ENCODE assay signal across 22 cellular contexts in the genomic region with DNA sequence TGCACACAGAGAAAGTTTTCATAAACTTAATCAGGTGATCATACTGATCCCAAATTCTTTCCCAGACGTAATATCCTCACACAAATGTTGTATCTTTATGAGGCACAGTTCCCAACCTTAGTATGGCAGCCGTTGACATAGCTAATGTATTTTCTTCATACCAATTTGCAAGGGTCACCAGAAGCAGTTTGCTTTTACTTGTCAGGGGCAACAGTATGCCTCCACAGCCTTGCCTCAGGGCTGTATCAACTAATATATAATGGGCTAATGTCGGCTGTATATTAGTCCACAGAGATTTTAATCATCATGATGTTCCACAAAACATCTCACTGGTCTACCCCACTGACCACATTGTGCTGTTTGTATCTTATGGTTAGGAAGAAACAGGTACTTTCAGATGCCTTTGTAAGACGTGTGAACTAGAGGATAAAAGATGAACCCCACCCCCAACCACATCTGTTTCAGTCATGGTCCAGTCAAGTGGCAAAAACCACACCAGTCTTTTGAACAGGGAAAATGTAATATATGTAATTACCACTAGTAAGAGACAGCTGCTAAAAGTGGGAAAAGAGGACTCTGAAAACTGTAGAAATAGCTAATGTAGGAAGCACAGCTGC. TPM values are rescaled to one million over a fixed set of nuclear protein-coding genes. Genes with fewer than 3 reads are reported as not detected.
DNase-seq lines count a peak whose midpoint lies in the region; ATAC-seq, FAIRE-seq and TF ChIP-seq lines count a peak whose summit lies in the region.
"Had no signal": no experiment of that assay in that cellular context is flagged by ENCODE, and none has a peak within 500 bp of the region (broad histone marks: within the 10 kb centered on the region; RNA-seq: fewer than 3 reads in every experiment).

No MANE protein-coding gene starts in this region.

- no peaks in the 10 kb centered on the region for H3K9me3 ChIP-seq in colonic mucosa
- H3K9me3 ChIP-seq: SK-N-SH had no signal

- no peak overlapping the region for H3K4me3 Mint-ChIP-seq in memory B cell

- H3K36me3 Mint-ChIP-seq in memory B cell, result peaks cover 16% of the 10 kb centered on the region

- FAIRE-seq in D721Med (lab: Jason Lieb, UNC), result no peak
- FAIRE-seq: A204.1, GM12892 had no signal

- H3K9me3 Mint-ChIP-seq in memory B cell, result no peaks in the 10 kb centered on the region

- peak overlapping the region; percentile 24 for H3K27ac Mint-ChIP-seq in memory B cell

- H3K27ac ChIP-seq in colonic mucosa, result no peak overlapping the region

- H3K36me3 ChIP-seq in colonic mucosa, result no peaks in the 10 kb centered on the region

- DNase-seq in GM12865 (ENCODE audit: low read depth) (peak; percentile 54), memory B cell (ENCODE audit: low spot score in 2 of 2) (no peak), D721Med (ENCODE audit: insufficient read length, low spot score) (no peak), colonic mucosa (no peak), NOMO-1 treated with DMSO at 0.1 percent for 48 hours (lab: John Stamatoyannopoulos, UW; ENCODE audit: unreplicated experiment) (no peak)
- no peak for DNase-seq in effector CD8-positive, alpha-beta T cell (lab: John Stamatoyannopoulos, UW)
- DNase-seq: C1 segment of cervical spinal cord, DMS153, EL, HCEC 1CT, KBM-7, NCI-H1105, NCI-H1694 treated with DMSO at 0.1 percent for 48 hours, NCI-H446 treated with DMSO at 0.1 percent for 48 hours, NCI-H748 treated with DMSO at 0.1 percent for 48 hours, Right ventricle myocardium superior, SK-N-SH had no signal

- no peaks in the 10 kb centered on the region for H3K4me1 Mint-ChIP-seq in memory B cell

- H3K4me3 ChIP-seq in GM12865 (ENCODE audit: low read depth, low read length), result no peak overlapping the region
- no peak overlapping the region for H3K4me3 ChIP-seq in colonic mucosa

- H3K4me1 ChIP-seq in colonic mucosa, result no peaks in the 10 kb centered on the region

- intact Hi-C loops in colonic mucosa (cut with DNase I), result loop anchor here (5.0 kb wide), 1 partner anchor 357 kb away; no protein-coding TSS in a partner anchor

- H3K9ac ChIP-seq in colonic mucosa (ENCODE audit: low read depth in 2 of 2, low read length in 2 of 2), result no peak overlapping the region
- H3K9ac ChIP-seq: SK-N-SH had no signal

- H3K27me3 ChIP-seq in colonic mucosa, result no peaks in the 10 kb centered on the region

- TF ChIP-seq CTCF in GM12865 (IDR thresholded peaks at IDR 0.05; ENCODE audit: insufficient read depth, low read depth, low read length, missing control alignments) (no peak), D721Med (IDR thresholded peaks at IDR 0.05; ENCODE audit: insufficient read depth, missing control alignments) (no peak), colonic mucosa (IDR thresholded peaks at IDR 0.05) (no peak)

- ATAC-seq in GM19452 (IDR thresholded peaks at IDR 0.05; ENCODE audit: unreplicated experiment), result peak; percentile 54
- peak; percentile 55 for ATAC-seq in HG03097 (IDR thresholded peaks at IDR 0.05; ENCODE audit: low FRiP score, unreplicated experiment)
- no peak for ATAC-seq in memory B cell (ENCODE audit: low read depth)
- ATAC-seq: Panc1 had no signal

- H3K27me3 Mint-ChIP-seq in memory B cell, result no peaks in the 10 kb centered on the region

RNA-seq across cellular contexts. Expression of a gene that starts 55.2 kb away (rescaled TPM):
- total RNA-seq in colonic mucosa, result 10 to 100 TPM; 13.6 to 21.5 TPM
